In the genomic region with DNA sequence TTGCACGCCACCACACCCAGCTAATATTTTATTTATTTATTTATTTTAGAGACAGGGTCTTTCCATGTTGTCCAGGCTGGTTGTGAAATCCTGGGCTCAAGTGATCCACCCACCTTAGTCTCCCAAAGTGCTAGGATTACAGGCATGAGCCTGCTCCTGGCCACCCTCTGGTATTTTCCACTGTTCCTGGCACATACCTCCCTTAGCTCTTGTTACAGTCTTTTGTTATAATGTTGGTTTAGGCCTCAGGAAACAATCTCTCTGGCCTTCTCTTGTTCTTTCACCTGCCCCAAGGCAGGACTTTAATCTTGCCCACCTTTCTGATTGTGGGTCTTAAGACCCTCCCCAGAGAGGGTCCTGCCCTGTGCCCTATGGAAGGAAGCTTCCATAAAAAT, we compare ENCODE assay signal across 18 cellular contexts. TPM values are rescaled to one million over a fixed set of nuclear protein-coding genes. Genes with fewer than 3 reads are reported as not detected.
DNase-seq lines count a peak whose midpoint lies in the region; ATAC-seq and TF ChIP-seq lines count a peak whose summit lies in the region.
"Had no signal": no experiment of that assay in that cellular context is flagged by ENCODE, and none has a peak within 500 bp of the region (broad histone marks: within the 10 kb centered on the region; RNA-seq: fewer than 3 reads in every experiment).

No MANE protein-coding gene starts in this region.

- peaks cover 24% of the 10 kb centered on the region for H3K36me3 Mint-ChIP-seq in activated CD4-positive, alpha-beta memory T cell treated with anti-CD3 and anti-CD28 coated beads, Interleukin-2, amount 10 ng/mL, durations not matched to agents 7 days and 5 days (ENCODE audit: low read depth)
- H3K36me3 Mint-ChIP-seq in activated CD4-positive, alpha-beta memory T cell treated with anti-CD3 and anti-CD28 coated beads for 36 hours = peaks cover 11% of the 10 kb centered on the region
- peaks cover 11% of the 10 kb centered on the region for H3K36me3 Mint-ChIP-seq in WTC11
- peaks cover 2% of the 10 kb centered on the region for H3K36me3 Mint-ChIP-seq in osteocyte (ENCODE audit: unreplicated experiment)

- no peak for ATAC-seq in WTC11
- ATAC-seq in HG03439 (IDR thresholded peaks at IDR 0.05; ENCODE audit: unreplicated experiment) = no peak

- H3K27me3 ChIP-seq in adrenal gland = no peaks in the 10 kb centered on the region
- H3K27me3 ChIP-seq: breast epithelium had no signal

- no peaks in the 10 kb centered on the region for H3K9me3 ChIP-seq in adrenal gland (replicated peaks in 1 of 3)
- H3K9me3 ChIP-seq: breast epithelium, SK-N-SH had no signal

- no peaks in the 10 kb centered on the region for H3K9me3 Mint-ChIP-seq in activated CD4-positive, alpha-beta memory T cell treated with anti-CD3 and anti-CD28 coated beads, Interleukin-2, amount 10 ng/mL, durations not matched to agents 7 days and 5 days
- H3K9me3 Mint-ChIP-seq in activated CD4-positive, alpha-beta memory T cell treated with anti-CD3 and anti-CD28 coated beads for 36 hours = no peaks in the 10 kb centered on the region
- H3K9me3 Mint-ChIP-seq in WTC11 (no peaks in the 10 kb centered on the region), osteocyte (ENCODE audit: unreplicated experiment) (no peaks in the 10 kb centered on the region)

- H3K4me3 Mint-ChIP-seq in activated CD4-positive, alpha-beta memory T cell treated with anti-CD3 and anti-CD28 coated beads, Interleukin-2, amount 10 ng/mL, durations not matched to agents 7 days and 5 days = peak overlapping the region; percentile 44
- H3K4me3 Mint-ChIP-seq in activated CD4-positive, alpha-beta memory T cell treated with anti-CD3 and anti-CD28 coated beads for 36 hours = no peak overlapping the region
- no peak overlapping the region for H3K4me3 Mint-ChIP-seq in WTC11
- H3K4me3 Mint-ChIP-seq in osteocyte (ENCODE audit: unreplicated experiment) = no peak overlapping the region

- intact Hi-C loops in activated CD4-positive, alpha-beta memory T cell treated with anti-CD3 and anti-CD28 coated beads for 36 hours (cut with micrococcal nuclease) = no loop called here
- intact Hi-C loops in adrenal gland (cut with DNase I) = no loop called here

- CTCF ChIA-PET in activated CD4-positive, alpha-beta memory T cell treated with anti-CD3 and anti-CD28 coated beads, Interleukin-2, amount 10 ng/mL, durations not matched to agents 7 days and 5 days (lab: Charles Lee) = interaction anchor here (0.9 to 2.6 kb wide), 5 partner anchors 12 to 289 kb away, joined by 3 to 9 read pairs (median 6); no protein-coding TSS in a partner anchor
- CTCF ChIA-PET in activated CD4-positive, alpha-beta memory T cell treated with anti-CD3 and anti-CD28 coated beads for 36 hours (lab: Charles Lee) = interaction anchor here (0.8 to 4.3 kb wide), 6 partner anchors 13 to 615 kb away, joined by 3 to 22 read pairs (median 4); no protein-coding TSS in a partner anchor
- CTCF ChIA-PET in WTC11 (lab: Charles Lee) = interaction anchor here (0.7 to 2.3 kb wide), 5 partner anchors 11 to 80 kb away, joined by 3 to 6 read pairs (median 3); no protein-coding TSS in a partner anchor

- no peaks in the 10 kb centered on the region for H3K36me3 ChIP-seq in adrenal gland (replicated peaks in 1 of 2)
- H3K36me3 ChIP-seq: breast epithelium had no signal

- POLR2A ChIA-PET in activated CD4-positive, alpha-beta memory T cell treated with anti-CD3 and anti-CD28 coated beads, Interleukin-2, amount 10 ng/mL, durations not matched to agents 7 days and 5 days (lab: Charles Lee) = interaction anchor here (0.6 to 29.2 kb wide), 18 partner anchors 12 to 527 kb away, joined by 3 to 861 read pairs (median 4); no protein-coding TSS in a partner anchor
- POLR2A ChIA-PET in activated CD4-positive, alpha-beta memory T cell treated with anti-CD3 and anti-CD28 coated beads for 36 hours (lab: Charles Lee) = interaction anchor here (1.0 to 2.5 kb wide), 6 partner anchors 9 to 76 kb away, joined by 3 to 14 read pairs (median 4); no protein-coding TSS in a partner anchor
- POLR2A ChIA-PET in WTC11 (lab: Charles Lee) = interaction anchor here (1.1 kb wide), 1 partner anchor 289 kb away, joined by 3 read pairs; no protein-coding TSS in a partner anchor

- DNase-seq in activated CD4-positive, alpha-beta memory T cell treated with anti-CD3 and anti-CD28 coated beads, Interleukin-2, amount 10 ng/mL, durations not matched to agents 7 days and 5 days = no peak
- no peak for DNase-seq in activated CD4-positive, alpha-beta memory T cell treated with anti-CD3 and anti-CD28 coated beads for 36 hours
- DNase-seq in ELF-1 (ENCODE audit: low read depth, low spot score) = peak; percentile 55
- no peak for DNase-seq in WTC11 (ENCODE audit: low spot score)
- DNase-seq in osteocyte (ENCODE audit: extremely low spot score, unreplicated experiment) = no peak
- DNase-seq in NCI-H1930 (lab: John Stamatoyannopoulos, UW) = no peak
- DNase-seq in adrenal gland = no peak
- DNase-seq: GDM1, mesendoderm, NCI-H2081, NCI-H526 treated with DMSO at 0.1 percent for 48 hours, PC-9, retina, SK-N-SH, substantia nigra had no signal

- no peaks in the 10 kb centered on the region for H3K27me3 Mint-ChIP-seq in activated CD4-positive, alpha-beta memory T cell treated with anti-CD3 and anti-CD28 coated beads, Interleukin-2, amount 10 ng/mL, durations not matched to agents 7 days and 5 days
- no peaks in the 10 kb centered on the region for H3K27me3 Mint-ChIP-seq in activated CD4-positive, alpha-beta memory T cell treated with anti-CD3 and anti-CD28 coated beads for 36 hours
- H3K27me3 Mint-ChIP-seq in WTC11 (ENCODE audit: low read depth) (peaks cover 3% of the 10 kb centered on the region; the same call in 1 of the 2 replicates), osteocyte (ENCODE audit: unreplicated experiment) (no peaks in the 10 kb centered on the region)
- H3K27me3 Mint-ChIP-seq: activated naive CD8-positive, alpha-beta T cell had no signal

- TF ChIP-seq CTCF in WTC11 (IDR thresholded peaks at IDR 0.05) = no peak
- TF ChIP-seq CTCF in osteocyte (IDR thresholded peaks at IDR 0.05) = no peak
- TF ChIP-seq CTCF in adrenal gland (IDR thresholded peaks at IDR 0.05) = no peak

- H3K4me1 Mint-ChIP-seq in activated CD4-positive, alpha-beta memory T cell treated with anti-CD3 and anti-CD28 coated beads, Interleukin-2, amount 10 ng/mL, durations not matched to agents 7 days and 5 days = peaks cover 64% of the 10 kb centered on the region
- peaks cover 54% of the 10 kb centered on the region for H3K4me1 Mint-ChIP-seq in activated CD4-positive, alpha-beta memory T cell treated with anti-CD3 and anti-CD28 coated beads for 36 hours (ENCODE audit: low read depth)
- H3K4me1 Mint-ChIP-seq in WTC11 = peaks cover 16% of the 10 kb centered on the region
- H3K4me1 Mint-ChIP-seq in osteocyte (ENCODE audit: unreplicated experiment) = peaks cover 36% of the 10 kb centered on the region

- TF ChIP-seq POLR2A in adrenal gland (IDR thresholded peaks at IDR 0.05) = no peak

- no peak overlapping the region for H3K27ac ChIP-seq in adrenal gland
- H3K27ac ChIP-seq: breast epithelium, PC-9 had no signal

- peaks cover 8 to 32% of the 10 kb centered on the region in 2 donors for H3K4me1 ChIP-seq in adrenal gland (replicated peaks in 1 of 2)
- H3K4me1 ChIP-seq: breast epithelium had no signal

- 100% methylated on average over 1 of the region's 1 CpG for WGBS in adrenal gland, 4 donors

- H3K27ac Mint-ChIP-seq in activated CD4-positive, alpha-beta memory T cell treated with anti-CD3 and anti-CD28 coated beads, Interleukin-2, amount 10 ng/mL, durations not matched to agents 7 days and 5 days = peak overlapping the region; percentile 67
- H3K27ac Mint-ChIP-seq in activated CD4-positive, alpha-beta memory T cell treated with anti-CD3 and anti-CD28 coated beads for 36 hours = no peak overlapping the region
- H3K27ac Mint-ChIP-seq in WTC11 (peak overlapping the region; percentile 84; the same call in 1 of the 2 replicates), osteocyte (ENCODE audit: unreplicated experiment) (peak overlapping the region; percentile 38)

- no peak overlapping the region for H3K4me3 ChIP-seq in adrenal gland
- H3K4me3 ChIP-seq: breast epithelium, PC-9 had no signal

TF ChIP-seq in WTC11, 78 proteins besides CTCF, POLR2A, EP300 and RAD21 (continues in another document):
- TF ChIP-seq, protein P1, sequence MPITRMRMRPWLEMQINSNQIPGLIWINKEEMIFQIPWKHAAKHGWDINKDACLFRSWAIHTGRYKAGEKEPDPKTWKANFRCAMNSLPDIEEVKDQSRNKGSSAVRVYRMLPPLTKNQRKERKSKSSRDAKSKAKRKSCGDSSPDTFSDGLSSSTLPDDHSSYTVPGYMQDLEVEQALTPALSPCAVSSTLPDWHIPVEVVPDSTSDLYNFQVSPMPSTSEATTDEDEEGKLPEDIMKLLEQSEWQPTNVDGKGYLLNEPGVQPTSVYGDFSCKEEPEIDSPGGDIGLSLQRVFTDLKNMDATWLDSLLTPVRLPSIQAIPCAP (CRISPR knock-in tag; IDR thresholded peaks at IDR 0.05) = no peak
- TF ChIP-seq, protein P2, sequence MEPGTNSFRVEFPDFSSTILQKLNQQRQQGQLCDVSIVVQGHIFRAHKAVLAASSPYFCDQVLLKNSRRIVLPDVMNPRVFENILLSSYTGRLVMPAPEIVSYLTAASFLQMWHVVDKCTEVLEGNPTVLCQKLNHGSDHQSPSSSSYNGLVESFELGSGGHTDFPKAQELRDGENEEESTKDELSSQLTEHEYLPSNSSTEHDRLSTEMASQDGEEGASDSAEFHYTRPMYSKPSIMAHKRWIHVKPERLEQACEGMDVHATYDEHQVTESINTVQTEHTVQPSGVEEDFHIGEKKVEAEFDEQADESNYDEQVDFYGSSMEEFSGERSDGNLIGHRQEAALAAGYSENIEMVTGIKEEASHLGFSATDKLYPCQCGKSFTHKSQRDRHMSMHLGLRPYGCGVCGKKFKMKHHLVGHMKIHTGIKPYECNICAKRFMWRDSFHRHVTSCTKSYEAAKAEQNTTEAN (CRISPR knock-in tag; IDR thresholded peaks at IDR 0.05) = no peak
- no peak for TF ChIP-seq GRHL2 (CRISPR knock-in tag; IDR thresholded peaks at IDR 0.05; ENCODE audit: insufficient replicate concordance, severe bottlenecking)

RNA-seq across cellular contexts. Expression of a gene that starts 3.6 kb away (rescaled TPM):
- 100 to 1,000 TPM; 288 to 309 TPM for total RNA-seq in activated CD4-positive, alpha-beta memory T cell treated with anti-CD3 and anti-CD28 coated beads, Interleukin-2, amount 10 ng/mL, durations not matched to agents 7 days and 5 days
- total RNA-seq in activated CD4-positive, alpha-beta memory T cell treated with anti-CD3 and anti-CD28 coated beads for 36 hours = 100 to 1,000 TPM; 184 to 204 TPM
- total RNA-seq in WTC11 (2021) (15.1 to 20.0 TPM (median 15.8 TPM) in 3 replicates), osteocyte (113 and 123 TPM in 2 replicates), adrenal gland (100 to 1,000 TPM in 1 of 8 donors, 10 to 100 TPM in 7; 26.0 to 141 (median 56.2) TPM)
- 10 to 100 TPM; 32.6 to 45.2 (median 35.3) TPM for polyA plus RNA-seq in adrenal gland

RNA-seq across cellular contexts. Expression of a gene that starts 55.0 kb away (rescaled TPM):
- total RNA-seq in activated CD4-positive, alpha-beta memory T cell treated with anti-CD3 and anti-CD28 coated beads, Interleukin-2, amount 10 ng/mL, durations not matched to agents 7 days and 5 days = 10 to 100 TPM; 95.4 to 96.8 TPM
- total RNA-seq in activated CD4-positive, alpha-beta memory T cell treated with anti-CD3 and anti-CD28 coated beads for 36 hours = 10 to 100 TPM; 71.2 to 74.3 TPM
- total RNA-seq in WTC11 (2021) (62.0 to 74.0 TPM (median 65.8 TPM) in 3 replicates), osteocyte (56.2 and 66.7 TPM in 2 replicates), adrenal gland (10 to 100 TPM; 15.7 to 69.1 (median 47.1) TPM)
- 10 to 100 TPM; 19.7 to 48.8 (median 44.8) TPM for polyA plus RNA-seq in adrenal gland
